Comparison of ENCODE assay signal across 23 cellular contexts in the genomic region with DNA sequence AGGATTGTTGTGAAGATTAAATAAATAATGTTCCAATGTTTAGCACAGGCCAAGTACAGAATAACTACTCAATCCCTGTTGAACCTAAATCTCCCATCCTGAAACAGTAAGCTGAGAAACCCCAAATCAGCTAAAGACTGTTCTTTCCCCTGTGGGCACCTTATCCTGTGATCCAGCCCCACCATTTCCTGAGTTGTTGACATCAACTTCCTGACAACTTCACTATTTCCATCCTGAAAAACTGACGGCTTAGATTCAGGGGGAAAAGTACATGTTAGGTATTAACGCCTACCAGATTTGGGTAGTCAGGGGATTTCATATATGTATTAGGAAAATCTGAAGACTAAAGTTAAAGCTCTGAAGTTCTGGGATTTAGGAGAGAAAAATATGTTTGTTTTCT. TPM values are rescaled to one million over a fixed set of nuclear protein-coding genes. Genes with fewer than 3 reads are reported as not detected.
"Had no signal": no experiment of that assay in that cellular context is flagged by ENCODE, and none has a peak within 500 bp of the region (broad histone marks: within the 10 kb centered on the region; RNA-seq: fewer than 3 reads in every experiment).

No MANE protein-coding gene starts in this region.

- H3K9me3 Mint-ChIP-seq: activated CD4-positive, alpha-beta T cell treated with anti-CD3 and anti-CD28 coated beads, Interleukin-2, amount 10 ng/mL, durations not matched to agents 7 days and 5 days; activated naive CD4-positive, alpha-beta T cell treated with anti-CD3 and anti-CD28 coated beads for 36 hours; activated naive CD8-positive, alpha-beta T cell treated with anti-CD3 and anti-CD28 coated beads for 36 hours; endodermal cell had no signal

- H3K4me3 ChIP-seq: ascending aorta, esophagus squamous epithelium, left lung, lung, right lobe of liver, thyroid gland, upper lobe of right lung had no signal

- H3K4me3 Mint-ChIP-seq: activated CD4-positive, alpha-beta T cell treated with anti-CD3 and anti-CD28 coated beads, Interleukin-2, amount 10 ng/mL, durations not matched to agents 7 days and 5 days; activated naive CD4-positive, alpha-beta T cell treated with anti-CD3 and anti-CD28 coated beads for 36 hours; activated naive CD8-positive, alpha-beta T cell treated with anti-CD3 and anti-CD28 coated beads for 36 hours; endodermal cell; stimulated activated naive CD8-positive, alpha-beta T cell treated with anti-CD3 and anti-CD28 coated beads, Interleukin-15, amount 100 ng/mL, for 72 hours; WTC11 had no signal

- H3K27ac ChIP-seq: ascending aorta, brain microvascular endothelial cell, epithelial cell of prostate, esophagus squamous epithelium, left lung, thyroid gland, upper lobe of right lung had no signal

- H3K36me3 ChIP-seq: ascending aorta, brain microvascular endothelial cell, esophagus squamous epithelium, left lung, right lobe of liver, thyroid gland, upper lobe of right lung had no signal

- H3K27me3 ChIP-seq: ascending aorta, brain microvascular endothelial cell, esophagus squamous epithelium, left lung, right lobe of liver, thyroid gland, upper lobe of right lung had no signal

- ATAC-seq: left lung; right lobe of liver; stimulated activated naive CD8-positive, alpha-beta T cell treated with anti-CD3 and anti-CD28 coated beads, Interleukin-15, amount 100 ng/mL, for 72 hours; upper lobe of right lung; WTC11 had no signal

- H3K9me3 ChIP-seq: ascending aorta, esophagus squamous epithelium, left lung, right lobe of liver, thyroid gland, upper lobe of right lung had no signal

- H3K4me1 ChIP-seq: ascending aorta, right lobe of liver, thyroid gland, upper lobe of right lung had no signal

- H3K36me3 Mint-ChIP-seq: activated naive CD8-positive, alpha-beta T cell treated with anti-CD3 and anti-CD28 coated beads for 36 hours; WTC11 had no signal

- H3K4me1 Mint-ChIP-seq: activated CD4-positive, alpha-beta T cell treated with anti-CD3 and anti-CD28 coated beads, Interleukin-2, amount 10 ng/mL, durations not matched to agents 7 days and 5 days; activated naive CD8-positive, alpha-beta T cell treated with anti-CD3 and anti-CD28 coated beads for 36 hours; stimulated activated naive CD8-positive, alpha-beta T cell treated with anti-CD3 and anti-CD28 coated beads, Interleukin-15, amount 100 ng/mL, for 72 hours had no signal

- H3K27ac Mint-ChIP-seq: activated CD4-positive, alpha-beta T cell treated with anti-CD3 and anti-CD28 coated beads, Interleukin-2, amount 10 ng/mL, durations not matched to agents 7 days and 5 days; activated naive CD4-positive, alpha-beta T cell treated with anti-CD3 and anti-CD28 coated beads for 36 hours; activated naive CD8-positive, alpha-beta T cell treated with anti-CD3 and anti-CD28 coated beads for 36 hours; endodermal cell; stimulated activated naive CD8-positive, alpha-beta T cell treated with anti-CD3 and anti-CD28 coated beads, Interleukin-15, amount 100 ng/mL, for 72 hours; WTC11 had no signal

- DNase-seq: activated CD4-positive, alpha-beta T cell treated with anti-CD3 and anti-CD28 coated beads for 1 hour; activated CD4-positive, alpha-beta T cell treated with anti-CD3 and anti-CD28 coated beads, Interleukin-2, amount 10 ng/mL, durations not matched to agents 7 days and 5 days; activated effector memory CD4-positive, alpha-beta T cell treated with Interleukin-2 at 50 U/mL for 16 hours; activated naive CD4-positive, alpha-beta T cell treated with anti-CD3 and anti-CD28 coated beads for 36 hours; activated naive CD8-positive, alpha-beta T cell treated with anti-CD3 and anti-CD28 coated beads for 36 hours; activated T-cell treated with anti-CD3 and anti-CD28 coated beads for 4 hours; brain microvascular endothelial cell; cortex of kidney; endodermal cell; esophagus squamous epithelium; left lung; occipital lobe; right lobe of liver; stimulated activated CD4-positive, alpha-beta T cell treated with anti-CD3 and anti-CD28 coated beads, Interleukin-12 subunit alpha, Interleukin-12 subunit beta, amount 100 ng/mL, for 4 hours; stimulated activated CD4-positive, alpha-beta T cell treated with anti-CD3 and anti-CD28 coated beads, Interleukin-4, amount 100 ng/mL, for 1 hour; stimulated activated naive CD8-positive, alpha-beta T cell treated with anti-CD3 and anti-CD28 coated beads, Interleukin-15, amount 100 ng/mL, for 72 hours; T-helper 2 cell; thyroid gland; upper lobe of right lung had no signal

RNA-seq across cellular contexts. Expression of a gene that starts 51.7 kb away (rescaled TPM):
- total RNA-seq: activated CD4-positive, alpha-beta T cell treated with anti-CD3 and anti-CD28 coated beads, Interleukin-2, amount 10 ng/mL, durations not matched to agents 7 days and 5 days; activated naive CD4-positive, alpha-beta T cell treated with anti-CD3 and anti-CD28 coated beads for 36 hours; activated naive CD8-positive, alpha-beta T cell treated with anti-CD3 and anti-CD28 coated beads for 36 hours had no signal
